8 cellular contexts compared by ENCODE assay signal in the genomic region with DNA sequence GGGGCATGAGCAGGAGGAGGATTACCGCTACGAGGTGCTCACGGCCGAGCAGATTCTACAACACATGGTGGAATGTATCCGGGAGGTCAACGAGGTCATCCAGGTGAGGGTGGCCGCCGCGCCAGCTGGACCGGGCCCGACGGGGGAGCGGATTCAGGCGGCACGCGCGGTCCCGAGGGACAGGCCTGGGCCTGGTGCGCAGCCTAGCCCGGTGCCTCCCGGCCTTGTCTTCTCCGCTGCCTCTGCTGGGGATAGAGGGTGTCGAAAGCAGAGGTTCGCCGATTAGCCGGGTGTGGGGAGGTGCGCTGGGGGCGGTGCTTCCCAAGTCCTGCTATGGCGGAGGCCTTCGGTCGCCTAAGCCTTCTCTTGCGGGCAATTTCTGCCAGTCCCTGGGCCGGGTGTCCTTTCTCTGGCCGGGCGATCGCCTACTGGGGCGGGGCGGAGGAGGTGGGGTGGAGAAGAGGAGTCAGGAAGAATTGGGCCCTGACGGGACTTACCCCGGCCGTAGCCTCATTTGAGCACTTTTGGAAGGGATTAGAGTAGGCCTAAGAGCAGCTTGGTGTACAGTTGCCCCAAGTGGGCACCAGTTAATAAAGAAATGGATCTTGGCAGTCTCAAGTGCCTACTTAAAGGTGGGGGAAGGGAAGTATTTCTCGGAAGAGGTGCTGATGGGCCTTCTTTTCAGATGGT. TPM values are rescaled to one million over a fixed set of nuclear protein-coding genes. Genes with fewer than 3 reads are reported as not detected.
A peak's percentile ranks its signal among the peaks of the same experiment; 100 is the strongest.
DNase-seq lines count a peak whose midpoint lies in the region; ATAC-seq and TF ChIP-seq lines count a peak whose summit lies in the region.

No MANE protein-coding gene starts in this region.

- POLR2A ChIA-PET in activated CD4-positive, alpha-beta T cell treated with anti-CD3 and anti-CD28 coated beads, Interleukin-2, amount 10 ng/mL, durations not matched to agents 7 days and 5 days (lab: Charles Lee) = no interaction called here

- H3K27ac ChIP-seq in ACC112 (ENCODE audit: low read depth, low read length) (peak overlapping the region; percentile 99), liver (ENCODE audit: low read depth in 1 of 2, low read length in 2 of 2) (peak overlapping the region; percentile 98 to 100)

- peaks cover 37% of the 10 kb centered on the region for H3K36me3 Mint-ChIP-seq in activated CD4-positive, alpha-beta T cell treated with anti-CD3 and anti-CD28 coated beads, Interleukin-2, amount 10 ng/mL, durations not matched to agents 7 days and 5 days (ENCODE audit: low read depth)
- peaks cover 71% of the 10 kb centered on the region for H3K36me3 Mint-ChIP-seq in dendritic cell treated with granulocyte-macrophage colony-stimulating factor and Interleukin-4, amounts not matched to agents 40 ng/mL and 50 ng/mL, for 4 days (ENCODE audit: low read depth)

- H3K4me1 ChIP-seq in ACC112 (ENCODE audit: control insufficient read depth, insufficient read depth, low read length, unreplicated experiment) (peaks cover 15% of the 10 kb centered on the region), liver (ENCODE audit: control insufficient read depth in 4 of 4, insufficient read depth in 4 of 4, low read length in 3 of 4) (peaks cover 2 to 26% (median 17%) of the 10 kb centered on the region in 4 donors)

- H3K4me3 Mint-ChIP-seq in activated CD4-positive, alpha-beta T cell treated with anti-CD3 and anti-CD28 coated beads, Interleukin-2, amount 10 ng/mL, durations not matched to agents 7 days and 5 days = peak overlapping the region; percentile 98
- H3K4me3 Mint-ChIP-seq in dendritic cell treated with granulocyte-macrophage colony-stimulating factor and Interleukin-4, amounts not matched to agents 40 ng/mL and 50 ng/mL, for 4 days = peak overlapping the region; percentile 96

- peak; percentile 60 for DNase-seq in NCI-H510A (lab: John Stamatoyannopoulos, UW)
- DNase-seq in activated CD4-positive, alpha-beta T cell treated with anti-CD3 and anti-CD28 coated beads, Interleukin-2, amount 10 ng/mL, durations not matched to agents 7 days and 5 days = peak; percentile 89
- peak; percentile 82 for DNase-seq in stimulated activated CD4-positive, alpha-beta T cell treated with anti-CD3 and anti-CD28 coated beads, Interleukin-4, amount 100 ng/mL, for 24 hours

- no peaks in the 10 kb centered on the region for H3K27me3 Mint-ChIP-seq in activated CD4-positive, alpha-beta T cell treated with anti-CD3 and anti-CD28 coated beads, Interleukin-2, amount 10 ng/mL, durations not matched to agents 7 days and 5 days
- no peaks in the 10 kb centered on the region for H3K27me3 Mint-ChIP-seq in dendritic cell treated with granulocyte-macrophage colony-stimulating factor and Interleukin-4, amounts not matched to agents 40 ng/mL and 50 ng/mL, for 4 days

- TF ChIP-seq RAD21 in liver (IDR thresholded peaks at IDR 0.05) = peak in 1 of 2 donors; percentile 21

- WGBS in liver = under 1% methylated on average over 42 of the region's 42 CpGs

- peak; percentile 28 for ATAC-seq in GM18873 (IDR thresholded peaks at IDR 0.05; ENCODE audit: low FRiP score, unreplicated experiment)
- ATAC-seq in HG03135 (IDR thresholded peaks at IDR 0.05; ENCODE audit: unreplicated experiment) = peak; percentile 34

- H3K79me2 ChIP-seq in ACC112 (ENCODE audit: control insufficient read depth, insufficient read depth, low read length, unreplicated experiment) = peaks cover 60% of the 10 kb centered on the region

- TF ChIP-seq CTCF in liver (IDR thresholded peaks at IDR 0.05; ENCODE audit: low read depth, low read length, missing input control) = no peak

- CTCF ChIA-PET in activated CD4-positive, alpha-beta T cell treated with anti-CD3 and anti-CD28 coated beads, Interleukin-2, amount 10 ng/mL, durations not matched to agents 7 days and 5 days (lab: Charles Lee) = interaction anchor here (1.0 kb wide), 1 partner anchor 14 kb away, joined by 3 read pairs; no protein-coding TSS in a partner anchor

- intact Hi-C loops in dendritic cell treated with granulocyte-macrophage colony-stimulating factor and Interleukin-4, amounts not matched to agents 40 ng/mL and 50 ng/mL, for 4 days (cut with micrococcal nuclease) = loop anchor here (2.0 to 10.0 kb wide), 3 partner anchors 90 to 240 kb away; a partner anchor contains a TSS

- peak overlapping the region; percentile 97 to 98 for H3K9ac ChIP-seq in liver (ENCODE audit: low read depth in 1 of 2, low read length in 2 of 2)

- H3K27ac Mint-ChIP-seq in activated CD4-positive, alpha-beta T cell treated with anti-CD3 and anti-CD28 coated beads, Interleukin-2, amount 10 ng/mL, durations not matched to agents 7 days and 5 days = peak overlapping the region; percentile 99
- peak overlapping the region; percentile 99 for H3K27ac Mint-ChIP-seq in dendritic cell treated with granulocyte-macrophage colony-stimulating factor and Interleukin-4, amounts not matched to agents 40 ng/mL and 50 ng/mL, for 4 days

- H3K36me3 ChIP-seq in ACC112 (ENCODE audit: insufficient read depth, low read length) (peaks cover 24% of the 10 kb centered on the region), liver (ENCODE audit: control insufficient read depth in 4 of 4, insufficient read depth in 3 of 4, low read depth in 1 of 4, low read length in 3 of 4) (peaks cover 0 to 7% (median 0%) of the 10 kb centered on the region in 4 donors)

- no peaks in the 10 kb centered on the region for H3K9me3 ChIP-seq in liver (ENCODE audit: control insufficient read depth in 4 of 4, low read length in 3 of 4)

- H3K27me3 ChIP-seq in ACC112 (ENCODE audit: insufficient read depth, low read length) = no peaks in the 10 kb centered on the region
- H3K27me3 ChIP-seq in liver (ENCODE audit: control insufficient read depth in 4 of 4, insufficient read depth in 4 of 4, low read length in 3 of 4) = no peaks in the 10 kb centered on the region

- H3K4me3 ChIP-seq in ACC112 (ENCODE audit: low read depth, low read length) = peak overlapping the region; percentile 93
- H3K4me3 ChIP-seq in liver (ENCODE audit: low read depth in 1 of 3, low read length in 3 of 3) = peak overlapping the region; percentile 90 to 94 (median 92)

- H3K4me1 Mint-ChIP-seq in activated CD4-positive, alpha-beta T cell treated with anti-CD3 and anti-CD28 coated beads, Interleukin-2, amount 10 ng/mL, durations not matched to agents 7 days and 5 days = peaks cover 50% of the 10 kb centered on the region
- peaks cover 42% of the 10 kb centered on the region for H3K4me1 Mint-ChIP-seq in dendritic cell treated with granulocyte-macrophage colony-stimulating factor and Interleukin-4, amounts not matched to agents 40 ng/mL and 50 ng/mL, for 4 days (ENCODE audit: low read depth)

- peak overlapping the region; percentile 56 for H2AFZ ChIP-seq in ACC112 (ENCODE audit: low read length, unreplicated experiment)

- H3K9me3 Mint-ChIP-seq in activated CD4-positive, alpha-beta T cell treated with anti-CD3 and anti-CD28 coated beads, Interleukin-2, amount 10 ng/mL, durations not matched to agents 7 days and 5 days = no peaks in the 10 kb centered on the region
- no peaks in the 10 kb centered on the region for H3K9me3 Mint-ChIP-seq in dendritic cell treated with granulocyte-macrophage colony-stimulating factor and Interleukin-4, amounts not matched to agents 40 ng/mL and 50 ng/mL, for 4 days

TF ChIP-seq in liver, 16 proteins besides CTCF, POLR2A, EP300 and RAD21 (continues in another document):
- TF ChIP-seq, protein P1, sequence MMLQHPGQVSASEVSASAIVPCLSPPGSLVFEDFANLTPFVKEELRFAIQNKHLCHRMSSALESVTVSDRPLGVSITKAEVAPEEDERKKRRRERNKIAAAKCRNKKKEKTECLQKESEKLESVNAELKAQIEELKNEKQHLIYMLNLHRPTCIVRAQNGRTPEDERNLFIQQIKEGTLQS (IDR thresholded peaks at IDR 0.05) = no peak
- TF ChIP-seq GABPA (IDR thresholded peaks at IDR 0.05 in 1 of 2, conservative IDR thresholded peaks at IDR 0.05 in 1 of 2) = no peak
- no peak for TF ChIP-seq HNF4G (IDR thresholded peaks at IDR 0.05)
- peak; percentile 29 for TF ChIP-seq SP1 (IDR thresholded peaks at IDR 0.05)
- TF ChIP-seq JUND (IDR thresholded peaks at IDR 0.05) = no peak
- TF ChIP-seq YY1 (IDR thresholded peaks at IDR 0.05) = peak; percentile 95
- no peak for TF ChIP-seq FOXA1 (IDR thresholded peaks at IDR 0.05)
- TF ChIP-seq HNF4A (conservative IDR thresholded peaks at IDR 0.05) = no peak
- TF ChIP-seq, protein P2, sequence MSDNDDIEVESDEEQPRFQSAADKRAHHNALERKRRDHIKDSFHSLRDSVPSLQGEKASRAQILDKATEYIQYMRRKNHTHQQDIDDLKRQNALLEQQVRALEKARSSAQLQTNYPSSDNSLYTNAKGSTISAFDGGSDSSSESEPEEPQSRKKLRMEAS (IDR thresholded peaks at IDR 0.05) = no peak
- TF ChIP-seq NR2F2 (IDR thresholded peaks at IDR 0.05) = no peak
- TF ChIP-seq, protein P3, sequence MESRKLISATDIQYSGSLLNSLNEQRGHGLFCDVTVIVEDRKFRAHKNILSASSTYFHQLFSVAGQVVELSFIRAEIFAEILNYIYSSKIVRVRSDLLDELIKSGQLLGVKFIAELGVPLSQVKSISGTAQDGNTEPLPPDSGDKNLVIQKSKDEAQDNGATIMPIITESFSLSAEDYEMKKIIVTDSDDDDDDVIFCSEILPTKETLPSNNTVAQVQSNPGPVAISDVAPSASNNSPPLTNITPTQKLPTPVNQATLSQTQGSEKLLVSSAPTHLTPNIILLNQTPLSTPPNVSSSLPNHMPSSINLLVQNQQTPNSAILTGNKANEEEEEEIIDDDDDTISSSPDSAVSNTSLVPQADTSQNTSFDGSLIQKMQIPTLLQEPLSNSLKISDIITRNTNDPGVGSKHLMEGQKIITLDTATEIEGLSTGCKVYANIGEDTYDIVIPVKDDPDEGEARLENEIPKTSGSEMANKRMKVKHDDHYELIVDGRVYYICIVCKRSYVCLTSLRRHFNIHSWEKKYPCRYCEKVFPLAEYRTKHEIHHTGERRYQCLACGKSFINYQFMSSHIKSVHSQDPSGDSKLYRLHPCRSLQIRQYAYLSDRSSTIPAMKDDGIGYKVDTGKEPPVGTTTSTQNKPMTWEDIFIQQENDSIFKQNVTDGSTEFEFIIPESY (IDR thresholded peaks at IDR 0.05) = no peak
- TF ChIP-seq TAF1 (conservative IDR thresholded peaks at IDR 0.05) = peak; percentile 74

RNA-seq across cellular contexts. Expression of a gene that starts 0.9 kb away (rescaled TPM):
- 100 to 1,000 TPM; 127 to 137 TPM for total RNA-seq in activated CD4-positive, alpha-beta T cell treated with anti-CD3 and anti-CD28 coated beads, Interleukin-2, amount 10 ng/mL, durations not matched to agents 7 days and 5 days
- total RNA-seq in liver = 10 to 100 TPM; 23.3 to 23.8 TPM
- 10 to 100 TPM; 10.8 to 14.3 TPM for polyA plus RNA-seq in liver

Comparison
In these comparisons a context has a peak if more than half of its experiments do, and no peak if none do; other contexts are left out.
1. Peak in every context shown above with its lines: DNase-seq, ATAC-seq, H3K4me3 ChIP-seq and H3K27ac ChIP-seq.
2. RNA of a gene that starts 0.9 kb away (total RNA-seq): 127 to 137 TPM in activated CD4-positive, alpha-beta T cell treated with anti-CD3 and anti-CD28 coated beads, Interleukin-2, amount 10 ng/mL, durations not matched to agents 7 days and 5 days; 23.3 to 23.8 TPM in liver; every median in the first group is over 4 times any median in the second.